ENCODE assay signal across 8 cellular contexts in genomic region chr1:226939439-226940028, GRCh38. TPM values are rescaled to one million over a fixed set of nuclear protein-coding genes. Genes with fewer than 3 reads are reported as not detected.
DNase-seq lines count a peak whose midpoint lies in the region; ATAC-seq and TF ChIP-seq lines count a peak whose summit lies in the region.

No MANE protein-coding gene starts in this region.

- H3K9me3 ChIP-seq in endodermal cell (ENCODE audit: control insufficient read depth, low read length) (peaks cover 10% of the 10 kb centered on the region), mucosa of descending colon (peaks cover 8% of the 10 kb centered on the region)

- H3K27ac Mint-ChIP-seq in endodermal cell = peak overlapping the region; percentile 91
- H3K27ac Mint-ChIP-seq in stimulated activated naive CD8-positive, alpha-beta T cell treated with anti-CD3 and anti-CD28 coated beads, Interleukin-15, Interleukin-2, amounts not matched to agents 100 ng/mL and 50 ng/mL, for 24 hours = peak overlapping the region; percentile 93

- no peaks in the 10 kb centered on the region for H3K36me3 Mint-ChIP-seq in endodermal cell (ENCODE audit: low read depth)
- peaks cover 11% of the 10 kb centered on the region for H3K36me3 Mint-ChIP-seq in stimulated activated naive CD8-positive, alpha-beta T cell treated with anti-CD3 and anti-CD28 coated beads, Interleukin-15, Interleukin-2, amounts not matched to agents 100 ng/mL and 50 ng/mL, for 24 hours (ENCODE audit: low read depth)

- peaks cover 7% of the 10 kb centered on the region for H3K9me3 Mint-ChIP-seq in endodermal cell
- H3K9me3 Mint-ChIP-seq in stimulated activated naive CD8-positive, alpha-beta T cell treated with anti-CD3 and anti-CD28 coated beads, Interleukin-15, Interleukin-2, amounts not matched to agents 100 ng/mL and 50 ng/mL, for 24 hours = peaks cover 12% of the 10 kb centered on the region

- H3K27ac ChIP-seq in 22Rv1 (peak overlapping the region; percentile 93), endodermal cell (ENCODE audit: low read depth, low read length) (peak overlapping the region; percentile 95)

- H3K4me3 ChIP-seq in WI38 (ENCODE audit: low read depth, low read length) (peak overlapping the region; percentile 70), endodermal cell (ENCODE audit: low read length) (peak overlapping the region; percentile 87), mucosa of descending colon (peak overlapping the region; percentile 55)

- ATAC-seq in HG02759 (IDR thresholded peaks at IDR 0.05; ENCODE audit: unreplicated experiment) (peak; percentile 36), mucosa of descending colon (peak; percentile 42)

- H3K27me3 Mint-ChIP-seq in endodermal cell (ENCODE audit: insufficient read depth) = peaks cover 43% of the 10 kb centered on the region
- no peaks in the 10 kb centered on the region for H3K27me3 Mint-ChIP-seq in stimulated activated naive CD8-positive, alpha-beta T cell treated with anti-CD3 and anti-CD28 coated beads, Interleukin-15, Interleukin-2, amounts not matched to agents 100 ng/mL and 50 ng/mL, for 24 hours

- H3K4me3 Mint-ChIP-seq in endodermal cell = peak overlapping the region; percentile 63
- peak overlapping the region; percentile 89 for H3K4me3 Mint-ChIP-seq in stimulated activated naive CD8-positive, alpha-beta T cell treated with anti-CD3 and anti-CD28 coated beads, Interleukin-15, Interleukin-2, amounts not matched to agents 100 ng/mL and 50 ng/mL, for 24 hours

- DNase-seq in GM13976 (ENCODE audit: low spot score) (peak; percentile 67), NCI-H1092 treated with DMSO at 0.1 percent for 48 hours (lab: John Stamatoyannopoulos, UW) (peak; percentile 95), endodermal cell (no peak), mucosa of descending colon (peak in 2 of 3 donors; percentile 66 to 85)

- H3K36me3 ChIP-seq in endodermal cell (ENCODE audit: control insufficient read depth, insufficient read depth, low read length) = no peaks in the 10 kb centered on the region
- no peaks in the 10 kb centered on the region for H3K36me3 ChIP-seq in mucosa of descending colon (ENCODE audit: low read depth)

- TF ChIP-seq CTCF in 22Rv1 (IDR thresholded peaks at IDR 0.05) (no peak), GM13976 (IDR thresholded peaks at IDR 0.05; ENCODE audit: borderline replicate concordance, control extremely low read depth, extremely low read depth, insufficient read depth, missing control alignments) (no peak), WI38 (IDR thresholded peaks at IDR 0.05; ENCODE audit: low read depth, low read length) (no peak), endodermal cell (conservative IDR thresholded peaks at IDR 0.05) (no peak), mucosa of descending colon (IDR thresholded peaks at IDR 0.05) (no peak)

- H3K9ac ChIP-seq in endodermal cell (ENCODE audit: extremely low read depth, low read length, poor library complexity, severe bottlenecking) = peak overlapping the region; percentile 64

- H3K4me1 Mint-ChIP-seq in endodermal cell = peaks cover 12% of the 10 kb centered on the region
- peaks cover 58% of the 10 kb centered on the region for H3K4me1 Mint-ChIP-seq in stimulated activated naive CD8-positive, alpha-beta T cell treated with anti-CD3 and anti-CD28 coated beads, Interleukin-15, Interleukin-2, amounts not matched to agents 100 ng/mL and 50 ng/mL, for 24 hours (ENCODE audit: low read depth)

- no peaks in the 10 kb centered on the region for H3K4me1 ChIP-seq in endodermal cell (ENCODE audit: control insufficient read depth, insufficient read depth, low read length)
- peaks cover 38% of the 10 kb centered on the region for H3K4me1 ChIP-seq in mucosa of descending colon (ENCODE audit: low read depth)

- H3K27me3 ChIP-seq in endodermal cell (ENCODE audit: control insufficient read depth, insufficient read depth, low read length, poor library complexity, severe bottlenecking) = peaks cover 41% of the 10 kb centered on the region

- 1% methylated on average over 40 to 51 of the region's 51 CpGs for WGBS in endodermal cell (ENCODE audit: insufficient coverage in 1 of 2, insufficient read length in 1 of 2), 2 experiments

- in situ Hi-C loops in GM13976 (cut with MboI; ENCODE audit: low sequenced_read_pairs, unreplicated experiment) = no loop called here

- intact Hi-C loops in mucosa of descending colon (cut with DNase I, micrococcal nuclease) = no loop called here

RNA-seq across cellular contexts. Expression of gene COQ8A, which starts 0.6 kb away (rescaled TPM):
- total RNA-seq in endodermal cell (10 to 100 TPM in 1 of 2 donors, 1 to 10 TPM in 1; 6.6 to 14.9 TPM), mucosa of descending colon (10 to 100 TPM; 47.3 to 77.9 (median 67.1) TPM)
- polyA plus RNA-seq in endodermal cell (2013, experiment 1 of 2) = 13.1 TPM
- 10.1 TPM for polyA plus RNA-seq in endodermal cell (2013, experiment 2 of 2)
